ENCODE assay signal across 26 cellular contexts in genomic region chr4:168826620-168827019, GRCh38.
"Had no signal": no experiment of that assay in that cellular context is flagged by ENCODE, and none has a peak within 500 bp of the region (broad histone marks: within the 10 kb centered on the region; RNA-seq: fewer than 3 reads in every experiment).

No MANE protein-coding gene starts in this region.

- ATAC-seq: activated naive CD4-positive, alpha-beta T cell treated with anti-CD3 and anti-CD28 coated beads, Interleukin-2, amount 50 U/mL, for 72 hours; activated naive CD8-positive, alpha-beta T cell treated with anti-CD3 and anti-CD28 coated beads, Interleukin-2, amount 50 U/mL, for 24 hours; activated T-cell treated with anti-CD3 and anti-CD28 coated beads, Interleukin-2, amount 50 U/mL, for 4 hours; SK-N-SH treated with all-trans-retinoic acid at 6 μM for 48 hours had no signal

- DNase-seq: activated B cell treated with CpG ODN at 0.5 μM for 24 hours; activated CD4-positive, alpha-beta T cell treated with anti-CD3 and anti-CD28 coated beads for 1 hour; activated CD4-positive, alpha-beta T cell treated with anti-CD3 and anti-CD28 coated beads, Interleukin-2, amount 10 ng/mL, durations not matched to agents 24 days and 14 days; activated CD4-positive, alpha-beta T cell treated with anti-CD3 and anti-CD28 coated beads, Interleukin-2, amount 50 U/mL, for 48 hours; activated CD8-positive, alpha-beta memory T cell treated with anti-CD3 and anti-CD28 coated beads for 24 hours; activated effector memory CD4-positive, alpha-beta T cell treated with anti-CD3 and anti-CD28 coated beads, Interleukin-2, amount 50 U/mL, for 16 hours; activated naive CD4-positive, alpha-beta T cell treated with Interleukin-2 at 50 U/mL for 16 hours; activated naive CD8-positive, alpha-beta T cell treated with anti-CD3 and anti-CD28 coated beads, Interleukin-2, amount 50 U/mL, for 24 hours; activated T-cell treated with anti-CD3 and anti-CD28 coated beads, Interleukin-2, amount 50 U/mL, for 4 hours; amniotic stem cell; Kasumi-1; KBM-7; NCI-H1105 treated with DMSO at 0.1 percent for 48 hours; NCI-H1436 treated with DMSO at 0.1 percent for 48 hours; NCI-H187; NCI-H2081; NCI-H510A treated with DMSO at 0.1 percent for 48 hours; NCI-H69; NK-92 treated with Interleukin-12 subunit alpha and Interleukin-12 subunit beta, amount 100 ng/mL, for 24 hours; SHP77 had no signal

- H3K36me3 Mint-ChIP-seq: activated naive CD4-positive, alpha-beta T cell treated with anti-CD3 and anti-CD28 coated beads, Interleukin-2, amount 50 U/mL, for 72 hours; brain had no signal

- H3K9me3 Mint-ChIP-seq: activated B cell treated with CpG ODN at 0.5 μM for 24 hours; activated CD4-positive, alpha-beta T cell treated with anti-CD3 and anti-CD28 coated beads, Interleukin-2, amount 10 ng/mL, durations not matched to agents 24 days and 14 days; activated naive CD4-positive, alpha-beta T cell treated with anti-CD3 and anti-CD28 coated beads, Interleukin-2, amount 50 U/mL, for 72 hours; activated naive CD8-positive, alpha-beta T cell treated with anti-CD3 and anti-CD28 coated beads, Interleukin-2, amount 50 U/mL, for 24 hours; activated T-cell treated with anti-CD3 and anti-CD28 coated beads, Interleukin-2, amount 50 U/mL, for 4 hours; brain; T-helper 1 cell treated with Interleukin-12 subunit alpha and Interleukin-12 subunit beta and Interleukin-4 antibody, amounts not matched to agents 30 μg/mL and 1 μg/mL, for 36 hours had no signal

- H3K9me3 ChIP-seq: ascending aorta, SJSA1 had no signal

- H3K4me3 Mint-ChIP-seq: activated B cell treated with CpG ODN at 0.5 μM for 24 hours; activated CD4-positive, alpha-beta T cell treated with anti-CD3 and anti-CD28 coated beads, Interleukin-2, amount 10 ng/mL, durations not matched to agents 24 days and 14 days; activated naive CD8-positive, alpha-beta T cell treated with anti-CD3 and anti-CD28 coated beads, Interleukin-2, amount 50 U/mL, for 24 hours; activated T-cell treated with anti-CD3 and anti-CD28 coated beads, Interleukin-2, amount 50 U/mL, for 4 hours; brain; T-helper 1 cell treated with Interleukin-12 subunit alpha and Interleukin-12 subunit beta and Interleukin-4 antibody, amounts not matched to agents 30 μg/mL and 1 μg/mL, for 36 hours had no signal

- H3K27me3 ChIP-seq: ascending aorta, SJSA1 had no signal

- H3K27me3 Mint-ChIP-seq: brain had no signal

- H3K4me3 ChIP-seq: ascending aorta, SJSA1 had no signal

- H3K36me3 ChIP-seq: ascending aorta had no signal

- H3K27ac Mint-ChIP-seq: activated B cell treated with CpG ODN at 0.5 μM for 24 hours; activated CD4-positive, alpha-beta T cell treated with anti-CD3 and anti-CD28 coated beads, Interleukin-2, amount 10 ng/mL, durations not matched to agents 24 days and 14 days; activated naive CD4-positive, alpha-beta T cell treated with anti-CD3 and anti-CD28 coated beads, Interleukin-2, amount 50 U/mL, for 72 hours; activated naive CD8-positive, alpha-beta T cell treated with anti-CD3 and anti-CD28 coated beads, Interleukin-2, amount 50 U/mL, for 24 hours; brain; T-helper 1 cell treated with Interleukin-12 subunit alpha and Interleukin-12 subunit beta and Interleukin-4 antibody, amounts not matched to agents 30 μg/mL and 1 μg/mL, for 36 hours had no signal

- H3K27ac ChIP-seq: ascending aorta, SJSA1 had no signal
